22 cellular contexts compared by ENCODE assay signal in the genomic region with DNA sequence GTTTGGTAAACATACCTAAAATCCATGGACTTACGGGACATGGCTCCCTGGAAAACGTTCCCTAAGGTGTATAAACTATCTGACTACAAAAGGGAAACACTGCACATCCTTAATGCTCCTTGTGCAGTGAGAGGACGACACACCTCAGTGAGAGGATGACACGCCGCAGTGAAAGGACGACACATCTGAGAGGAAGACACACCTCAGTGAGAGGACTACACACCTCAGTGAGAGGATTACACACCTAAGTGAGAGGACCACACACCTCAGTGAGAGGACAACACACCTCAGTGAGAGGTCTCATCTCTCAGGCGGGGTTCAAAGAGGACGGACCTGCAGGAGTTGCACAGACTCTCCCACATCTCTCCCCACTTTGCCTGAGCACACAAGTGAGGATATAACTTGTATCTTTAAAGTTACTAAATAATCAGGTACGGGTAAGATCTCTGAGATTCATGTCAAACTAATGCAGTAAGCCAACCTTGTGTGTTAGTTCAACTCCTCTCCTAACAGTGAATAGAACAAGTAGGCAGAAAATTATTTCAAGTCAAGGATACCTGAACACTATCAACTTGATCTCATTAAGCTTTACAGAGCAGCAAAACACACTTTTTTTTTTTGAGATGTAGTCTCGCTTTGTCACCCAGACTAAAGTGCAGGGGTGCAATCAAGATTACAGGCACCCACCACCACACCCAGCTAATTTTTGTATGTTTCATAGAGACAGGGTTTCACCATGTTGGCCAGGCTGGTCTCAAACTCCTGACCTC. TPM values are rescaled to one million over a fixed set of nuclear protein-coding genes. Genes with fewer than 3 reads are reported as not detected.
DNase-seq lines count a peak whose midpoint lies in the region; ATAC-seq and TF ChIP-seq lines count a peak whose summit lies in the region.
"Had no signal": no experiment of that assay in that cellular context is flagged by ENCODE, and none has a peak within 500 bp of the region (broad histone marks: within the 10 kb centered on the region; RNA-seq: fewer than 3 reads in every experiment).

No MANE protein-coding gene starts in this region.

- H3K4me1 Mint-ChIP-seq in CD4-positive, alpha-beta memory T cell, result peaks cover 3 to 13% (median 7%) of the 10 kb centered on the region in 4 donors

- H3K27me3 Mint-ChIP-seq in CD4-positive, alpha-beta memory T cell, result no peaks in the 10 kb centered on the region
- H3K27me3 Mint-ChIP-seq: T-helper 17 cell had no signal

- no peak overlapping the region for H3K4me3 Mint-ChIP-seq in CD4-positive, alpha-beta memory T cell
- H3K4me3 Mint-ChIP-seq: activated CD8-positive, alpha-beta T cell treated with anti-CD3 and anti-CD28 coated beads, Interleukin-2, amount 10 ng/mL, durations not matched to agents 7 days and 5 days; T-helper 17 cell; WTC11 had no signal

- no peak for TF ChIP-seq CTCF in heart right ventricle (IDR thresholded peaks at IDR 0.05)

- ATAC-seq in GM18858 (IDR thresholded peaks at IDR 0.05; ENCODE audit: unreplicated experiment) (peak; percentile 14), GM21423 (IDR thresholded peaks at IDR 0.05; ENCODE audit: unreplicated experiment) (peak; percentile 4), HG03378 (IDR thresholded peaks at IDR 0.05; ENCODE audit: unreplicated experiment) (peak; percentile 18), heart right ventricle (peak in 5 of 8 donors; percentile 12 to 64 (median 35))
- ATAC-seq: activated CD8-positive, alpha-beta T cell treated with anti-CD3 and anti-CD28 coated beads, Interleukin-2, amount 10 ng/mL, durations not matched to agents 7 days and 5 days; foreskin keratinocyte; K562; left colon; T-helper 17 cell; WTC11 had no signal

- H3K27ac Mint-ChIP-seq in CD4-positive, alpha-beta memory T cell, result no peak overlapping the region
- H3K27ac Mint-ChIP-seq: activated CD8-positive, alpha-beta T cell treated with anti-CD3 and anti-CD28 coated beads, Interleukin-2, amount 10 ng/mL, durations not matched to agents 7 days and 5 days; activated T-helper 2 cell treated with anti-CD3 and anti-CD28 coated beads, Interferon-gamma antibody, Interleukin-2, Interleukin-4, amounts not matched to agents 10 μg/mL and 5 μg/mL and 100 μg/mL, durations not matched to agents 14 hours and 24 hours and 36 hours; T-helper 17 cell; WTC11 had no signal

- peaks cover 0 to 13% (median 0%) of the 10 kb centered on the region in 8 donors for H3K9me3 Mint-ChIP-seq in CD4-positive, alpha-beta memory T cell
- H3K9me3 Mint-ChIP-seq: activated T-helper 2 cell treated with anti-CD3 and anti-CD28 coated beads, Interferon-gamma antibody, Interleukin-2, Interleukin-4, amounts not matched to agents 10 μg/mL and 5 μg/mL and 100 μg/mL, durations not matched to agents 14 hours and 24 hours and 36 hours had no signal

- 83 to 88% methylated on average over 10 of the region's 10 CpGs for WGBS in heart right ventricle, 2 donors

- intact Hi-C loops in heart right ventricle (cut with DNase I), result no loop called here
- intact Hi-C loops in CD4-positive, alpha-beta memory T cell (cut with micrococcal nuclease), result no loop called here

- H3K9me3 ChIP-seq in heart right ventricle, result peaks cover 0 to 10% (median 0%) of the 10 kb centered on the region in 11 donors
- H3K9me3 ChIP-seq in CD4-positive, alpha-beta memory T cell (ENCODE audit: control insufficient read depth in 1 of 2, low read length in 2 of 2), result no peaks in the 10 kb centered on the region
- H3K9me3 ChIP-seq: sigmoid colon, testis had no signal

- CTCF ChIA-PET in CD4-positive, alpha-beta memory T cell (lab: Charles Lee; ENCODE audit: partially characterized antibody), result no interaction called here

- peaks cover 0 to 45% (median 11%) of the 10 kb centered on the region in 9 donors for H3K36me3 ChIP-seq in heart right ventricle
- peaks cover 4% of the 10 kb centered on the region for H3K36me3 ChIP-seq in CD4-positive, alpha-beta memory T cell (ENCODE audit: insufficient read depth, low read length)

- no peak for DNase-seq in heart right ventricle
- no peak for DNase-seq in NCI-H146 (lab: John Stamatoyannopoulos, UW)
- no peak for DNase-seq in NCI-H128 (lab: John Stamatoyannopoulos, UW; ENCODE audit: unreplicated experiment)
- no peak for DNase-seq in NCI-H2107 (lab: John Stamatoyannopoulos, UW)
- no peak for DNase-seq in CD4-positive, alpha-beta memory T cell
- DNase-seq: activated CD8-positive, alpha-beta T cell treated with anti-CD3 and anti-CD28 coated beads, Interleukin-2, amount 10 ng/mL, durations not matched to agents 7 days and 5 days; amygdala; cerebellar nuclear complex; foreskin keratinocyte; GDM1; left colon; NCI-H1105; SHP77 treated with DMSO at 0.1 percent for 48 hours; sigmoid colon; T-helper 17 cell; testis had no signal

- peaks cover 0 to 29% (median 19%) of the 10 kb centered on the region in 9 donors for H3K4me1 ChIP-seq in heart right ventricle
- no peaks in the 10 kb centered on the region for H3K4me1 ChIP-seq in CD4-positive, alpha-beta memory T cell (ENCODE audit: insufficient read depth, low read length)
- H3K4me1 ChIP-seq: foreskin keratinocyte, testis had no signal

- no peaks in the 10 kb centered on the region for H3K27me3 ChIP-seq in heart right ventricle
- no peaks in the 10 kb centered on the region for H3K27me3 ChIP-seq in CD4-positive, alpha-beta memory T cell (ENCODE audit: insufficient read depth, low read length)
- H3K27me3 ChIP-seq: foreskin keratinocyte, sigmoid colon, testis had no signal

- peaks cover 56 to 67% of the 10 kb centered on the region in 2 donors for H3K36me3 Mint-ChIP-seq in CD4-positive, alpha-beta memory T cell

- H3K4me3 ChIP-seq in heart right ventricle, result no peak overlapping the region
- no peak overlapping the region for H3K4me3 ChIP-seq in CD4-positive, alpha-beta memory T cell (ENCODE audit: low read length in 2 of 2)
- H3K4me3 ChIP-seq: K562, sigmoid colon, testis had no signal

- POLR2A ChIA-PET in CD4-positive, alpha-beta memory T cell (lab: Charles Lee; ENCODE audit: partially characterized antibody), result no interaction called here

- H3K27ac ChIP-seq in heart right ventricle, result no peak overlapping the region
- H3K27ac ChIP-seq in CD4-positive, alpha-beta memory T cell (ENCODE audit: low read depth, low read length), result no peak overlapping the region
- H3K27ac ChIP-seq: foreskin keratinocyte, sigmoid colon, testis had no signal

RNA-seq across cellular contexts. Expression of a gene that starts 32.1 kb away (rescaled TPM):
- 10 to 100 TPM; 54.0 to 77.0 (median 62.3) TPM for total RNA-seq in heart right ventricle
- 10 to 100 TPM; 24.4 to 41.4 TPM for polyA plus RNA-seq in heart right ventricle
- total RNA-seq in CD4-positive, alpha-beta memory T cell, result 10 to 100 TPM; 48.5 to 55.1 TPM
- 1 to 10 TPM; 3.4 to 9.4 TPM for polyA plus RNA-seq in CD4-positive, alpha-beta memory T cell
